ENCODE assay signal across 17 cellular contexts in genomic region chr12:132700212-132700913, GRCh38. TPM values are rescaled to one million over a fixed set of nuclear protein-coding genes. Genes with fewer than 3 reads are reported as not detected.
DNase-seq lines count a peak whose midpoint lies in the region; ATAC-seq and TF ChIP-seq lines count a peak whose summit lies in the region.
"Had no signal": no experiment of that assay in that cellular context is flagged by ENCODE, and none has a peak within 500 bp of the region (broad histone marks: within the 10 kb centered on the region; RNA-seq: fewer than 3 reads in every experiment).

No MANE protein-coding gene starts in this region.

- peak; percentile 51 for ATAC-seq in GM21423 (IDR thresholded peaks at IDR 0.05; ENCODE audit: unreplicated experiment)
- ATAC-seq in GM19023 (IDR thresholded peaks at IDR 0.05; ENCODE audit: unreplicated experiment): no peak
- ATAC-seq: naive thymus-derived CD4-positive, alpha-beta T cell; stimulated activated naive CD8-positive, alpha-beta T cell treated with anti-CD3 and anti-CD28 coated beads, Interleukin-15, amount 100 ng/mL, for 72 hours had no signal

- H3K27me3 Mint-ChIP-seq in endothelial cell (ENCODE audit: unreplicated experiment): peaks cover 3% of the 10 kb centered on the region
- H3K27me3 Mint-ChIP-seq: activated CD4-positive, alpha-beta memory T cell treated with anti-CD3 and anti-CD28 coated beads, Interleukin-2, amount 10 ng/mL, durations not matched to agents 7 days and 5 days; naive thymus-derived CD4-positive, alpha-beta T cell; stimulated activated naive CD8-positive, alpha-beta T cell treated with anti-CD3 and anti-CD28 coated beads, Interleukin-15, amount 100 ng/mL, for 72 hours had no signal

- peak overlapping the region in 2 of 11 experiments; percentile 10 to 13; a peak in 2 of 22 replicates for H3K9ac ChIP-seq in BLaER1 treated with 17β-estradiol and CSF1 and Interleukin-3, amounts not matched to agents 10 nM and 100 nM

- peaks cover 32 to 100% (median 94%) of the 10 kb centered on the region in 11 experiments for H3K36me3 ChIP-seq in BLaER1 treated with 17β-estradiol and CSF1 and Interleukin-3, amounts not matched to agents 10 nM and 100 nM
- peaks cover 72% of the 10 kb centered on the region for H3K36me3 ChIP-seq in SJSA1

- H3K4me1 ChIP-seq in BLaER1 treated with 17β-estradiol and CSF1 and Interleukin-3, amounts not matched to agents 10 nM and 100 nM: peaks cover 5 to 43% (median 19%) of the 10 kb centered on the region in 10 experiments
- peaks cover 15% of the 10 kb centered on the region for H3K4me1 ChIP-seq in SJSA1 (replicated peaks)
- H3K4me1 ChIP-seq: BE2C had no signal

- no peak overlapping the region for H3K4me3 Mint-ChIP-seq in endothelial cell (ENCODE audit: unreplicated experiment)
- H3K4me3 Mint-ChIP-seq: activated CD4-positive, alpha-beta memory T cell treated with anti-CD3 and anti-CD28 coated beads, Interleukin-2, amount 10 ng/mL, durations not matched to agents 7 days and 5 days; naive thymus-derived CD4-positive, alpha-beta T cell; stimulated activated naive CD8-positive, alpha-beta T cell treated with anti-CD3 and anti-CD28 coated beads, Interleukin-15, amount 100 ng/mL, for 72 hours had no signal

- H3K27ac ChIP-seq in BLaER1 treated with 17β-estradiol and CSF1 and Interleukin-3, amounts not matched to agents 10 nM and 100 nM: peak overlapping the region in 1 of 11 experiments; percentile 47; a peak in 2 of 22 replicates
- H3K27ac ChIP-seq in SJSA1: no peak overlapping the region
- H3K27ac ChIP-seq: right atrium auricular region had no signal

- H3K4me1 Mint-ChIP-seq in endothelial cell (ENCODE audit: unreplicated experiment): peaks cover 31% of the 10 kb centered on the region
- H3K4me1 Mint-ChIP-seq: activated CD4-positive, alpha-beta memory T cell treated with anti-CD3 and anti-CD28 coated beads, Interleukin-2, amount 10 ng/mL, durations not matched to agents 7 days and 5 days; stimulated activated naive CD8-positive, alpha-beta T cell treated with anti-CD3 and anti-CD28 coated beads, Interleukin-15, amount 100 ng/mL, for 72 hours had no signal

- H3K9me3 Mint-ChIP-seq in endothelial cell (ENCODE audit: unreplicated experiment): no peaks in the 10 kb centered on the region
- H3K9me3 Mint-ChIP-seq: activated CD4-positive, alpha-beta memory T cell treated with anti-CD3 and anti-CD28 coated beads, Interleukin-2, amount 10 ng/mL, durations not matched to agents 7 days and 5 days; stimulated activated naive CD8-positive, alpha-beta T cell treated with anti-CD3 and anti-CD28 coated beads, Interleukin-15, amount 100 ng/mL, for 72 hours had no signal

- no peak for TF ChIP-seq CTCF in foreskin fibroblast (IDR thresholded peaks at IDR 0.05; ENCODE audit: low read depth, low read length)
- no peak for TF ChIP-seq CTCF in endothelial cell (IDR thresholded peaks at IDR 0.05; ENCODE audit: unreplicated experiment)

- H4K20me1 ChIP-seq in BLaER1 treated with 17β-estradiol and CSF1 and Interleukin-3, amounts not matched to agents 10 nM and 100 nM: peaks cover 0 to 13% (median 0%) of the 10 kb centered on the region in 11 experiments; a peak in 7 of 22 replicates

- peak; percentile 65 to 72 for DNase-seq in SJSA1 (ENCODE audit: low read depth in 1 of 2, low spot score in 2 of 2)
- DNase-seq in foreskin fibroblast: peak; percentile 51 to 77
- DNase-seq in endothelial cell (ENCODE audit: low spot score): no peak
- DNase-seq in COR-L47 (lab: John Stamatoyannopoulos, UW): no peak
- no peak for DNase-seq in activated T-cell treated with anti-CD3 and anti-CD28 coated beads for 4 hours
- DNase-seq: activated CD4-positive, alpha-beta memory T cell treated with anti-CD3 and anti-CD28 coated beads, Interleukin-2, amount 10 ng/mL, durations not matched to agents 7 days and 5 days; activated naive CD4-positive, alpha-beta T cell; BE2C; GF-D8; KBM-7; naive thymus-derived CD4-positive, alpha-beta T cell; NCI-H2171; stimulated activated naive CD8-positive, alpha-beta T cell treated with anti-CD3 and anti-CD28 coated beads, Interleukin-15, amount 100 ng/mL, for 72 hours had no signal

- no peak overlapping the region for H3K4me3 ChIP-seq in BLaER1 treated with 17β-estradiol and CSF1 and Interleukin-3, amounts not matched to agents 10 nM and 100 nM
- H3K4me3 ChIP-seq in SJSA1 (no peak overlapping the region), foreskin fibroblast (ENCODE audit: low read depth in 1 of 2, low read length in 2 of 2) (no peak overlapping the region)
- H3K4me3 ChIP-seq: right atrium auricular region had no signal

- H3K36me3 Mint-ChIP-seq in endothelial cell (ENCODE audit: low read depth, unreplicated experiment): peaks cover 29% of the 10 kb centered on the region

- no peaks in the 10 kb centered on the region for H3K27me3 ChIP-seq in BLaER1 treated with 17β-estradiol and CSF1 and Interleukin-3, amounts not matched to agents 10 nM and 100 nM
- no peaks in the 10 kb centered on the region for H3K27me3 ChIP-seq in SJSA1 (replicated peaks)
- H3K27me3 ChIP-seq: BE2C, right atrium auricular region had no signal

- no peaks in the 10 kb centered on the region for H3K9me3 ChIP-seq in BLaER1 treated with 17β-estradiol and CSF1 and Interleukin-3, amounts not matched to agents 10 nM and 100 nM (replicated peaks in 1 of 11)
- H3K9me3 ChIP-seq in SJSA1 (replicated peaks): no peaks in the 10 kb centered on the region
- H3K9me3 ChIP-seq: BE2C, right atrium auricular region had no signal

- H3K4me2 ChIP-seq in BLaER1 treated with 17β-estradiol and CSF1 and Interleukin-3, amounts not matched to agents 10 nM and 100 nM: peak overlapping the region in 9 of 11 experiments; percentile 13 to 88 (median 36); a peak in 9 of 22 replicates

- no peak overlapping the region for H3K27ac Mint-ChIP-seq in endothelial cell (ENCODE audit: unreplicated experiment)
- H3K27ac Mint-ChIP-seq: activated CD4-positive, alpha-beta memory T cell treated with anti-CD3 and anti-CD28 coated beads, Interleukin-2, amount 10 ng/mL, durations not matched to agents 7 days and 5 days; naive thymus-derived CD4-positive, alpha-beta T cell had no signal

RNA-seq across cellular contexts. Expression of gene PGAM5, which starts 10.3 kb away (rescaled TPM):
- 30.8 and 36.5 TPM in 2 replicates for total RNA-seq in SJSA1 (2014; rRNA removed; shearing (Covaris generic))
- 43.9 TPM for total RNA-seq in endothelial cell (ENCODE audit: unreplicated experiment)

RNA-seq across cellular contexts. Expression of gene PXMP2, which starts 13.0 kb away (rescaled TPM):
- total RNA-seq in SJSA1 (2014; rRNA removed; shearing (Covaris generic)): 105 and 109 TPM in 2 replicates
- total RNA-seq in endothelial cell (ENCODE audit: unreplicated experiment): 18.6 TPM

RNA-seq across cellular contexts. Expression of gene POLE, which starts 13.2 kb away (rescaled TPM):
- 17.4 and 32.8 TPM in 2 replicates for total RNA-seq in SJSA1 (2014; rRNA removed; shearing (Covaris generic))
- 137 TPM for total RNA-seq in endothelial cell (ENCODE audit: unreplicated experiment)

Comparison
In these comparisons a context has a peak if more than half of its experiments do, and no peak if none do; other contexts are left out.
1. DNase-seq: peak in SJSA1 (2 of 2) and foreskin fibroblast (2 of 2); none in endothelial cell (single experiment), COR-L47 (single experiment) and activated T-cell treated with anti-CD3 and anti-CD28 coated beads for 4 hours (single experiment).